In the genomic region with DNA sequence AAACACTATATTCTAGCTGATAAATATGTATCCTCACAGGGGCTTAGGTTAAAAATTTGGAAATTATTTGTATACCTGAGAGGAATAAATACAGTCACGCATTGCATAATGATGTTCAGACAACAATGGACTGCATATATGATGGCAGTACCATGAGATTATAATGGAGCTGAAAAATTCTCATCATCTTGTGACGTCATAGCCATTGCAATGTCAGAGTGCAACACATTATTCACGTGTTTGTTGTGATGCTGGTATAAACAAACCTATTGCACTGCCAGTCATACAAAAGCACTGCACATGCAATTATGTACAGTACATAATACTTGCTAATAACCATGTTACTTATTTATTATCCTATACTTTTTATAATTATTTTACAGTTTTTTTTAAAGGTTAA, we compare ENCODE assay signal across 25 cellular contexts.
"Had no signal": no experiment of that assay in that cellular context is flagged by ENCODE, and none has a peak within 500 bp of the region (broad histone marks: within the 10 kb centered on the region; RNA-seq: fewer than 3 reads in every experiment).

No MANE protein-coding gene starts in this region.

- DNase-seq: activated CD4-positive, alpha-beta memory T cell treated with anti-CD3 and anti-CD28 coated beads for 36 hours; activated CD4-positive, alpha-beta T cell treated with anti-CD3 and anti-CD28 coated beads for 36 hours; activated CD4-positive, alpha-beta T cell treated with anti-CD3 and anti-CD28 coated beads, Interleukin-2, amount 10 ng/mL, durations not matched to agents 24 days and 14 days; activated CD4-positive, CD25-positive, alpha-beta regulatory T cell; activated CD4-positive, CD25-positive, alpha-beta regulatory T cell treated with anti-CD3 and anti-CD28 coated beads, Interleukin-2, amount 50 U/mL, for 72 hours; activated CD8-positive, alpha-beta memory T cell treated with anti-CD3 and anti-CD28 coated beads, Interleukin-2, amount 10 ng/mL, durations not matched to agents 7 days and 5 days; activated CD8-positive, alpha-beta memory T cell treated with anti-CD3 and anti-CD28 coated beads, Interleukin-2, amount 50 U/mL, for 4 hours; activated CD8-positive, alpha-beta T cell treated with anti-CD3 and anti-CD28 coated beads, Interleukin-2, amount 10 ng/mL, durations not matched to agents 7 days and 5 days; activated effector memory CD4-positive, alpha-beta T cell treated with anti-CD3 and anti-CD28 coated beads, Interleukin-2, amount 50 U/mL, for 16 hours; activated naive CD4-positive, alpha-beta T cell treated with anti-CD3 and anti-CD28 coated beads for 36 hours; activated naive CD8-positive, alpha-beta T cell treated with anti-CD3 and anti-CD28 coated beads for 36 hours; activated naive CD8-positive, alpha-beta T cell treated with anti-CD3 and anti-CD28 coated beads, Interleukin-2, amount 50 U/mL, for 24 hours; activated T-cell treated with anti-CD3 and anti-CD28 coated beads, Interleukin-2, amount 50 U/mL, for 1 hour; activated T-cell treated with anti-CD3 and anti-CD28 coated beads, Interleukin-2, amount 50 U/mL, for 48 hours; adrenal gland; amygdala; aorta; body of pancreas; caudate nucleus; colonic mucosa; effector memory CD4-positive, alpha-beta T cell; endodermal cell; foreskin fibroblast; head of caudate nucleus; T-helper 2 cell had no signal
